18 cellular contexts compared by ENCODE assay signal in genomic region chr2:148058641-148059040, GRCh38.
"Had no signal": no experiment of that assay in that cellular context is flagged by ENCODE, and none has a peak within 500 bp of the region (broad histone marks: within the 10 kb centered on the region; RNA-seq: fewer than 3 reads in every experiment).

No MANE protein-coding gene starts in this region.

- H3K4me1 ChIP-seq: ascending aorta, prostate gland, testis had no signal

- H3K36me3 ChIP-seq: prostate gland had no signal

- H3K4me3 Mint-ChIP-seq: activated CD4-positive, alpha-beta T cell treated with anti-CD3 and anti-CD28 coated beads, Interleukin-2, amount 10 ng/mL, durations not matched to agents 7 days and 5 days; activated CD8-positive, alpha-beta T cell treated with anti-CD3 and anti-CD28 coated beads, Interleukin-2, amount 10 ng/mL, durations not matched to agents 7 days and 5 days; activated naive CD4-positive, alpha-beta T cell treated with anti-CD3 and anti-CD28 coated beads for 36 hours; activated T-cell treated with anti-CD3 and anti-CD28 coated beads, Interleukin-2, amount 50 U/mL, for 24 hours; memory B cell; stimulated activated memory B cell treated with anti-CD40 and anti-IgM and Interleukin-4, amounts not matched to agents 10 μg/mL and 1 μg/mL and 100 μg/mL, for 72 hours; type B pancreatic cell had no signal

- ATAC-seq: activated CD4-positive, CD25-positive, alpha-beta regulatory T cell treated with anti-CD3 and anti-CD28 coated beads, Interleukin-2, amount 50 U/mL, for 24 hours; activated CD8-positive, alpha-beta T cell treated with anti-CD3 and anti-CD28 coated beads, Interleukin-2, amount 10 ng/mL, durations not matched to agents 7 days and 5 days; right cardiac atrium; stimulated activated memory B cell treated with anti-CD40 and anti-IgM and Interleukin-4, amounts not matched to agents 10 μg/mL and 1 μg/mL and 100 μg/mL, for 72 hours had no signal

- H3K4me3 ChIP-seq: ascending aorta, esophagus muscularis mucosa, prostate gland, smooth muscle cell, testis had no signal

- H3K27ac Mint-ChIP-seq: activated CD4-positive, alpha-beta T cell treated with anti-CD3 and anti-CD28 coated beads, Interleukin-2, amount 10 ng/mL, durations not matched to agents 7 days and 5 days; activated CD8-positive, alpha-beta T cell treated with anti-CD3 and anti-CD28 coated beads, Interleukin-2, amount 10 ng/mL, durations not matched to agents 7 days and 5 days; activated naive CD4-positive, alpha-beta T cell treated with anti-CD3 and anti-CD28 coated beads for 36 hours; activated T-cell treated with anti-CD3 and anti-CD28 coated beads, Interleukin-2, amount 50 U/mL, for 24 hours; activated T-helper 2 cell treated with anti-CD3 and anti-CD28 coated beads, Interferon-gamma antibody, Interleukin-2, Interleukin-4, amounts not matched to agents 10 μg/mL and 5 μg/mL and 100 μg/mL, durations not matched to agents 14 hours and 24 hours and 36 hours; memory B cell; stimulated activated memory B cell treated with anti-CD40 and anti-IgM and Interleukin-4, amounts not matched to agents 10 μg/mL and 1 μg/mL and 100 μg/mL, for 72 hours; type B pancreatic cell had no signal

- H3K9me3 Mint-ChIP-seq: activated CD4-positive, alpha-beta T cell treated with anti-CD3 and anti-CD28 coated beads, Interleukin-2, amount 10 ng/mL, durations not matched to agents 7 days and 5 days; activated naive CD4-positive, alpha-beta T cell treated with anti-CD3 and anti-CD28 coated beads for 36 hours; activated T-cell treated with anti-CD3 and anti-CD28 coated beads, Interleukin-2, amount 50 U/mL, for 24 hours; activated T-helper 2 cell treated with anti-CD3 and anti-CD28 coated beads, Interferon-gamma antibody, Interleukin-2, Interleukin-4, amounts not matched to agents 10 μg/mL and 5 μg/mL and 100 μg/mL, durations not matched to agents 14 hours and 24 hours and 36 hours; memory B cell; stimulated activated memory B cell treated with anti-CD40 and anti-IgM and Interleukin-4, amounts not matched to agents 10 μg/mL and 1 μg/mL and 100 μg/mL, for 72 hours; type B pancreatic cell had no signal

- H3K4me1 Mint-ChIP-seq: activated CD4-positive, alpha-beta T cell treated with anti-CD3 and anti-CD28 coated beads, Interleukin-2, amount 10 ng/mL, durations not matched to agents 7 days and 5 days had no signal

- DNase-seq: activated CD4-positive, alpha-beta T cell treated with anti-CD3 and anti-CD28 coated beads, Interleukin-2, amount 10 ng/mL, durations not matched to agents 7 days and 5 days; activated CD8-positive, alpha-beta T cell treated with anti-CD3 and anti-CD28 coated beads, Interleukin-2, amount 10 ng/mL, durations not matched to agents 7 days and 5 days; activated naive CD4-positive, alpha-beta T cell treated with anti-CD3 and anti-CD28 coated beads for 36 hours; activated T-cell treated with anti-CD3 and anti-CD28 coated beads, Interleukin-2, amount 50 U/mL, for 24 hours; effector CD8-positive, alpha-beta T cell; right cardiac atrium; stimulated activated CD4-positive, alpha-beta T cell treated with anti-CD3 and anti-CD28 coated beads, Interleukin-4, amount 100 ng/mL, for 4 hours; T1000; testis had no signal

- H3K27me3 Mint-ChIP-seq: activated CD4-positive, alpha-beta T cell treated with anti-CD3 and anti-CD28 coated beads, Interleukin-2, amount 10 ng/mL, durations not matched to agents 7 days and 5 days; activated T-cell treated with anti-CD3 and anti-CD28 coated beads, Interleukin-2, amount 50 U/mL, for 24 hours; memory B cell; stimulated activated memory B cell treated with anti-CD40 and anti-IgM and Interleukin-4, amounts not matched to agents 10 μg/mL and 1 μg/mL and 100 μg/mL, for 72 hours; type B pancreatic cell had no signal

- H3K27me3 ChIP-seq: ascending aorta, esophagus muscularis mucosa, testis had no signal

- H3K4me2 ChIP-seq: smooth muscle cell had no signal

- H3K9me3 ChIP-seq: ascending aorta, esophagus muscularis mucosa, prostate gland, testis had no signal

- H3K27ac ChIP-seq: ascending aorta, esophagus muscularis mucosa, prostate gland, testis had no signal
